Comparison of ENCODE assay signal across 8 cellular contexts in the genomic region with DNA sequence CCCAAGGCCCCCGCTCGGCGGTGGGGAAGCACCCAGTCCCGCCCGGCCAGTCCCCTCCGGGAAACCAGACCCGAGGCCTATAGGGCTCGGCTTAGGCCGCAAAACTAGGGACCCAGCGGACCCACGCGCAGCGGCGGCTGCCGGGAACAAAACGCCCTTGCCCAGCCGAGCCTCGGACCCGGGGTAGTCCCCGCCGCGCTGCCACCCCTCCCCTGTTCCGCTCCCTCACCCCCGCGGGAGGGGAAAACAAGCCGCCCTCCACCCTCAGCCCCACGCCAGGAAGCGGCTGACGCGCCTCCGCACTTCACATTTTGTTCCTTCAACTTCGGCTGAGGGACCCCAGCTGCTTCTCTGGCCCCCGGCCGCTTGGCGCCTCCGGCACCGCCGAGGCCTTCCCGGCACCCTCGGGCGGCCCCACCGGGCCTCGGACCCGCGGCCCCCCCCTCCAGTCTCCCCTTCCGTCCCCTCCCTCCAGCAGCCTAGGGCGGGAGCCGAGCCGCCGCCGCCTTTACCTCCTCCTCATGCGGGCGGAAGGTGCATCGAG. TPM values are rescaled to one million over a fixed set of nuclear protein-coding genes. Genes with fewer than 3 reads are reported as not detected.
A peak's percentile ranks its signal among the peaks of the same experiment; 100 is the strongest.
DNase-seq lines count a peak whose midpoint lies in the region; ATAC-seq and TF ChIP-seq lines count a peak whose summit lies in the region.

No MANE protein-coding gene starts in this region.

- H4K8ac ChIP-seq in neuronal stem cell (ENCODE audit: low read depth, low read length) = peak overlapping the region; percentile 65

- no peak overlapping the region for H2BK15ac ChIP-seq in neuronal stem cell (ENCODE audit: low read length)

- peak overlapping the region; percentile 89 for H3K9ac ChIP-seq in NT2/D1 (ENCODE audit: insufficient read length, low read depth)
- peak overlapping the region; percentile 95 for H3K9ac ChIP-seq in neuronal stem cell (ENCODE audit: low read depth, low read length, poor library complexity)

- peaks cover 7% of the 10 kb centered on the region for H3K79me1 ChIP-seq in neuronal stem cell (ENCODE audit: low read depth, low read length)

- peak overlapping the region; percentile 88 for H3K27ac Mint-ChIP-seq in activated T-helper 2 cell treated with anti-CD3 and anti-CD28 coated beads, Interferon-gamma antibody, Interleukin-2, Interleukin-4, amounts not matched to agents 10 μg/mL and 5 μg/mL and 100 μg/mL, durations not matched to agents 14 hours and 24 hours and 36 hours

- H3K36me3 Mint-ChIP-seq in activated T-helper 2 cell treated with anti-CD3 and anti-CD28 coated beads, Interferon-gamma antibody, Interleukin-2, Interleukin-4, amounts not matched to agents 10 μg/mL and 5 μg/mL and 100 μg/mL, durations not matched to agents 14 hours and 24 hours and 36 hours (ENCODE audit: low read depth) = peaks cover 34% of the 10 kb centered on the region

- no CpG with 5 or more reads among the region's 54 CpGs for WGBS in neuronal stem cell (ENCODE audit: extremely low coverage in 2 of 2, insufficient read length in 2 of 2, insufficient replicate concordance in 1 of 2), 2 donors

- peak overlapping the region; percentile 71 for H3K14ac ChIP-seq in neuronal stem cell (ENCODE audit: low read length)

- peak overlapping the region; percentile 83 for H3K27ac ChIP-seq in foreskin keratinocyte
- H3K27ac ChIP-seq in neuronal stem cell (replicated peaks; ENCODE audit: low read length) = peak overlapping the region; percentile 90
- H3K27ac ChIP-seq in temporal lobe (ENCODE audit: low read depth, low read length) = peak overlapping the region; percentile 74

- H3K27me3 Mint-ChIP-seq in activated T-helper 2 cell treated with anti-CD3 and anti-CD28 coated beads, Interferon-gamma antibody, Interleukin-2, Interleukin-4, amounts not matched to agents 10 μg/mL and 5 μg/mL and 100 μg/mL, durations not matched to agents 14 hours and 24 hours and 36 hours (ENCODE audit: low read depth) = no peaks in the 10 kb centered on the region

- H3K27me3 ChIP-seq in NT2/D1 (ENCODE audit: insufficient read depth, insufficient read length) (no peaks in the 10 kb centered on the region), foreskin keratinocyte (no peaks in the 10 kb centered on the region), neuronal stem cell (ENCODE audit: control insufficient read depth in 3 of 3, insufficient read depth in 3 of 3, low read depth in 1 of 3, low read length in 3 of 3) (no peaks in the 10 kb centered on the region)

- H2AK5ac ChIP-seq in neuronal stem cell (ENCODE audit: low read depth, low read length) = peak overlapping the region; percentile 97

- no peak overlapping the region for H4K91ac ChIP-seq in neuronal stem cell (ENCODE audit: low read depth, low read length, poor library complexity)

- H3K18ac ChIP-seq in neuronal stem cell (ENCODE audit: low read length) = peak overlapping the region; percentile 99

- no peak overlapping the region for H2BK12ac ChIP-seq in neuronal stem cell (ENCODE audit: low read length)

- peak; percentile 18 for ATAC-seq in HG02938 (IDR thresholded peaks at IDR 0.05; ENCODE audit: unreplicated experiment)
- peak; percentile 3 for ATAC-seq in foreskin keratinocyte

- peak overlapping the region; percentile 80 for H3K4me3 ChIP-seq in NT2/D1 (ENCODE audit: insufficient read length, low read depth)
- H3K4me3 ChIP-seq in neuronal stem cell (ENCODE audit: low read length in 2 of 2) = peak overlapping the region; percentile 58 to 97

- no peaks in the 10 kb centered on the region for H3K4me1 ChIP-seq in NT2/D1 (ENCODE audit: insufficient read depth, insufficient read length)
- peaks cover 8% of the 10 kb centered on the region for H3K4me1 ChIP-seq in foreskin keratinocyte
- H3K4me1 ChIP-seq in neuronal stem cell (ENCODE audit: control insufficient read depth in 2 of 2, insufficient read depth in 1 of 2, low read depth in 1 of 2, low read length in 2 of 2) = peaks cover 2 to 4% of the 10 kb centered on the region in 2 donors

- peak overlapping the region; percentile 93 for H3K4me3 Mint-ChIP-seq in activated T-helper 2 cell treated with anti-CD3 and anti-CD28 coated beads, Interferon-gamma antibody, Interleukin-2, Interleukin-4, amounts not matched to agents 10 μg/mL and 5 μg/mL and 100 μg/mL, durations not matched to agents 14 hours and 24 hours and 36 hours (ENCODE audit: low read depth)

- intact Hi-C loops in activated T-helper 2 cell treated with anti-CD3 and anti-CD28 coated beads, Interferon-gamma antibody, Interleukin-2, Interleukin-4, amounts not matched to agents 10 μg/mL and 5 μg/mL and 100 μg/mL, durations not matched to agents 14 hours and 24 hours and 36 hours (cut with micrococcal nuclease) = loop anchor here (1.0 to 5.0 kb wide), 8 partner anchors 45 to 518 kb away; partner anchors contain the start of genes LIAS, RPL9, SMIM14 and UBE2K

- H3K4me2 ChIP-seq in neuronal stem cell (ENCODE audit: insufficient read depth, low read length, poor library complexity, severe bottlenecking) = peak overlapping the region; percentile 49

- peak overlapping the region; percentile 66 for H3K4ac ChIP-seq in neuronal stem cell (ENCODE audit: low read length)

- H2BK5ac ChIP-seq in neuronal stem cell (ENCODE audit: low read length) = peak overlapping the region; percentile 94

- peak overlapping the region; percentile 91 for H2AFZ ChIP-seq in neuronal stem cell (ENCODE audit: low read length)

- DNase-seq in NCI-H1417 (lab: John Stamatoyannopoulos, UW) (peak in 2 of 3 experiments; percentile 49 to 75), NCI-H1417 treated with DMSO at 0.1 percent for 48 hours (lab: John Stamatoyannopoulos, UW) (no peak), NT2/D1 (ENCODE audit: low read depth, low spot score) (no peak), foreskin keratinocyte (peak in 1 of 2 donors; percentile 30), neuronal stem cell (ENCODE audit: low spot score) (peak; percentile 23)
- peak; percentile 42 for DNase-seq in activated T-helper 2 cell treated with anti-CD3 and anti-CD28 coated beads, Interferon-gamma antibody, Interleukin-2, Interleukin-4, amounts not matched to agents 10 μg/mL and 5 μg/mL and 100 μg/mL, durations not matched to agents 14 hours and 24 hours and 36 hours (ENCODE audit: low spot score)

- peak overlapping the region; percentile 47 for H2BK120ac ChIP-seq in neuronal stem cell (ENCODE audit: low read depth, low read length)

- peaks cover 23% of the 10 kb centered on the region for H3K4me1 Mint-ChIP-seq in activated T-helper 2 cell treated with anti-CD3 and anti-CD28 coated beads, Interferon-gamma antibody, Interleukin-2, Interleukin-4, amounts not matched to agents 10 μg/mL and 5 μg/mL and 100 μg/mL, durations not matched to agents 14 hours and 24 hours and 36 hours (ENCODE audit: low read depth)

- H3K9me3 Mint-ChIP-seq in activated T-helper 2 cell treated with anti-CD3 and anti-CD28 coated beads, Interferon-gamma antibody, Interleukin-2, Interleukin-4, amounts not matched to agents 10 μg/mL and 5 μg/mL and 100 μg/mL, durations not matched to agents 14 hours and 24 hours and 36 hours = no peaks in the 10 kb centered on the region

- H3K23ac ChIP-seq in neuronal stem cell (ENCODE audit: low read depth, low read length, poor library complexity) = peak overlapping the region; percentile 89

- H3K36me3 ChIP-seq in NT2/D1 (ENCODE audit: insufficient read depth, insufficient read length, low read length) = peaks cover 31% of the 10 kb centered on the region
- peaks cover 14 to 41% of the 10 kb centered on the region in 2 donors for H3K36me3 ChIP-seq in neuronal stem cell (replicated peaks in 1 of 2; ENCODE audit: control insufficient read depth in 2 of 2, insufficient read depth in 2 of 2, low read length in 2 of 2)

- no peak for TF ChIP-seq CTCF in foreskin keratinocyte (conservative IDR thresholded peaks at IDR 0.05)

- H3K9me3 ChIP-seq in NT2/D1 (ENCODE audit: insufficient read depth, low read length) (0 out of 2 replicates have a peak, but pooled peaks cover 5% of the 10 kb centered on the region), neuronal stem cell (replicated peaks in 1 of 2; ENCODE audit: control insufficient read depth in 2 of 2, insufficient read depth in 1 of 2, low read depth in 1 of 2, low read length in 2 of 2) (peaks cover 2 to 5% of the 10 kb centered on the region in 2 donors)

RNA-seq across cellular contexts. Expression of gene PDS5A, which starts 0.7 kb away (rescaled TPM):
- total RNA-seq in activated T-helper 2 cell treated with anti-CD3 and anti-CD28 coated beads, Interferon-gamma antibody, Interleukin-2, Interleukin-4, amounts not matched to agents 10 μg/mL and 5 μg/mL and 100 μg/mL, durations not matched to agents 14 hours and 24 hours and 36 hours = 117 and 120 TPM in 2 replicates
- total RNA-seq in foreskin keratinocyte = 75.5 and 77.2 TPM in 2 replicates
- 15.1 and 18.3 TPM in 2 replicates for polyA plus RNA-seq in foreskin keratinocyte
- 36.4 TPM for polyA plus RNA-seq in neuronal stem cell (2013, experiment 1 of 2)
- 36.7 TPM for polyA plus RNA-seq in neuronal stem cell (2013, experiment 2 of 2)
- 58.3 TPM for total RNA-seq in temporal lobe

Comparison
In these comparisons a context has a peak if more than half of its experiments do, and no peak if none do; other contexts are left out.
1. DNase-seq: peak in NCI-H1417 (2 of 3), activated T-helper 2 cell treated with anti-CD3 and anti-CD28 coated beads, Interferon-gamma antibody, Interleukin-2, Interleukin-4, amounts not matched to agents 10 μg/mL and 5 μg/mL and 100 μg/mL, durations not matched to agents 14 hours and 24 hours and 36 hours (single experiment) and neuronal stem cell (single experiment); none in NCI-H1417 treated with DMSO at 0.1 percent for 48 hours (single experiment) and NT2/D1 (single experiment).
2. Peak in every context shown above with its lines, with median percentiles within 50 percentile points of each other: H3K27ac ChIP-seq.